Comparison of ENCODE assay signal across 8 cellular contexts in the genomic region with DNA sequence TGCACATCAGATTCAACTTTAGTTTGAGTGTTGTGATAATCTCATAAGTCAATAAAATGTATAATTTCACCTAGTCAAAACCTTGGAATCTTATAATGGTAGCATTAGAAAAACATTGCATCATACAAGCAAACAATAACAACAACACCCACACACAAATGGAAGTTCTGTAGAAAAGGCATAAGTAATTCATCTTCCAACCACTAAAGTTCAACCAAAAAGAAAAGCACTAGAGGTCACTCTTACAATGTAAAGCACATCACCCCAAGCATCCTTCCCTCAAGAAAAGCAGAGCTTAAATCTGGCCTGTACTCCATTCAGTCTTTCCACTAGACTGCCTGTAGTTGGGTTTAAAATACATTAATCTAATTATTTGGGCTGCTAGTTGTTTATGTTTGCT. TPM values are rescaled to one million over a fixed set of nuclear protein-coding genes. Genes with fewer than 3 reads are reported as not detected.
DNase-seq lines count a peak whose midpoint lies in the region; ATAC-seq and TF ChIP-seq lines count a peak whose summit lies in the region.

No MANE protein-coding gene starts in this region.

- in situ Hi-C loops in G401 (cut with HindIII; ENCODE audit: low sequenced_read_pairs) (no loop called here), GM23248 (cut with MboI) (no loop called here)

- no peaks in the 10 kb centered on the region for H4K20me1 ChIP-seq in GM23248 (ENCODE audit: insufficient read depth)

- H3K36me3 Mint-ChIP-seq in activated T-cell treated with anti-CD3 and anti-CD28 coated beads, Interleukin-2, amount 50 U/mL, for 72 hours (ENCODE audit: insufficient read depth in 2 of 2) = no peaks in the 10 kb centered on the region

- ATAC-seq in left lung = peak; percentile 26
- no peak for ATAC-seq in activated T-cell treated with anti-CD3 and anti-CD28 coated beads, Interleukin-2, amount 50 U/mL, for 72 hours (replicated peaks in 1 of 2)

- H3K27me3 Mint-ChIP-seq in activated T-cell treated with anti-CD3 and anti-CD28 coated beads, Interleukin-2, amount 50 U/mL, for 72 hours (ENCODE audit: low read depth) = peaks cover 12% of the 10 kb centered on the region

- H3K9me2 ChIP-seq in GM23248 (ENCODE audit: insufficient read depth) = no peaks in the 10 kb centered on the region

- no peak overlapping the region for H2AFZ ChIP-seq in GM23248

- H3K9me3 ChIP-seq in left lung = no peaks in the 10 kb centered on the region
- H3K9me3 ChIP-seq in GM23248 (ENCODE audit: low read depth) = no peaks in the 10 kb centered on the region

- H3K4me3 Mint-ChIP-seq in activated T-cell treated with anti-CD3 and anti-CD28 coated beads, Interleukin-2, amount 50 U/mL, for 72 hours = no peak overlapping the region

- H3K4me1 ChIP-seq in left lung = no peaks in the 10 kb centered on the region
- H3K4me1 ChIP-seq in GM23248 (ENCODE audit: insufficient read depth) = no peaks in the 10 kb centered on the region

- intact Hi-C loops in left lung (cut with DNase I) = no loop called here

- no peaks in the 10 kb centered on the region for H3K4me1 Mint-ChIP-seq in activated T-cell treated with anti-CD3 and anti-CD28 coated beads, Interleukin-2, amount 50 U/mL, for 72 hours (ENCODE audit: low read depth)

- H3K27ac ChIP-seq in left lung (no peak overlapping the region), GM23248 (no peak overlapping the region)

- no peak overlapping the region for H3K4me2 ChIP-seq in GM23248 (ENCODE audit: unreplicated experiment)

- no peak for TF ChIP-seq CTCF in left lung (IDR thresholded peaks at IDR 0.05)

- H3K36me3 ChIP-seq in left lung = no peaks in the 10 kb centered on the region
- no peaks in the 10 kb centered on the region for H3K36me3 ChIP-seq in GM23248 (ENCODE audit: low read depth)

- no peak overlapping the region for H3K27ac Mint-ChIP-seq in activated T-cell treated with anti-CD3 and anti-CD28 coated beads, Interleukin-2, amount 50 U/mL, for 72 hours

- no peaks in the 10 kb centered on the region for H3K9me3 Mint-ChIP-seq in activated T-cell treated with anti-CD3 and anti-CD28 coated beads, Interleukin-2, amount 50 U/mL, for 72 hours

- H3K4me3 ChIP-seq in left lung (no peak overlapping the region), GM23248 (no peak overlapping the region)

- H3K27me3 ChIP-seq in left lung (peaks cover 0 to 7% of the 10 kb centered on the region in 2 donors), GM23248 (replicated peaks; ENCODE audit: insufficient read depth) (no peaks in the 10 kb centered on the region)

- H3K79me2 ChIP-seq in GM23248 (ENCODE audit: insufficient read depth) = no peaks in the 10 kb centered on the region

- H3F3A ChIP-seq in GM23248 (ENCODE audit: insufficient read depth) = no peaks in the 10 kb centered on the region

- peak; percentile 90 for DNase-seq in G401 (ENCODE audit: low spot score)
- peak; percentile 25 for DNase-seq in HuH-7.5 (ENCODE audit: low spot score)
- peak; percentile 85 for DNase-seq in SK-N-DZ (ENCODE audit: low spot score)
- no peak for DNase-seq in left lung
- DNase-seq in activated T-cell treated with anti-CD3 and anti-CD28 coated beads, Interleukin-2, amount 50 U/mL, for 72 hours = no peak
- no peak for DNase-seq in GM23248
- DNase-seq in activated CD4-positive, alpha-beta T cell treated with anti-CD3 and anti-CD28 coated beads, Interleukin-2, amount 50 U/mL, for 48 hours = no peak
- no peak for DNase-seq in AG20443 (ENCODE audit: low spot score)

- H3K9ac ChIP-seq in GM23248 = no peak overlapping the region

RNA-seq across cellular contexts. Expression of a gene that starts 1.8 kb away (rescaled TPM):
- total RNA-seq in G401 (2014; rRNA removed; shearing (Covaris generic)) = not detected in 2 replicates
- 39.7 and 44.8 TPM in 2 replicates for polyA plus RNA-seq in SK-N-DZ (2014; cell fraction: cytosol; rRNA removed)
- polyA plus RNA-seq in SK-N-DZ (2014; cell fraction: nucleus; rRNA removed) = 99.3 and 114 TPM in 2 replicates
- not detected for total RNA-seq in left lung
- total RNA-seq in activated T-cell treated with anti-CD3 and anti-CD28 coated beads, Interleukin-2, amount 50 U/mL, for 72 hours = not detected
- not detected in 2 replicates for total RNA-seq in GM23248 (2014; rRNA removed; shearing (Covaris generic))
- not detected in 2 replicates for polyA plus RNA-seq in GM23248 (2016; fragmentation: Nextera tagmentation; extraction: Ambion mirVana)

Comparison
In these comparisons a context has a peak if more than half of its experiments do, and no peak if none do; other contexts are left out.
1. DNase-seq: peak in G401 (single experiment), HuH-7.5 (single experiment) and SK-N-DZ (single experiment); none in left lung (0 of 2), activated T-cell treated with anti-CD3 and anti-CD28 coated beads, Interleukin-2, amount 50 U/mL, for 72 hours (0 of 2), GM23248 (single experiment), activated CD4-positive, alpha-beta T cell treated with anti-CD3 and anti-CD28 coated beads, Interleukin-2, amount 50 U/mL, for 48 hours (0 of 2) and AG20443 (single experiment).